In the genomic region with DNA sequence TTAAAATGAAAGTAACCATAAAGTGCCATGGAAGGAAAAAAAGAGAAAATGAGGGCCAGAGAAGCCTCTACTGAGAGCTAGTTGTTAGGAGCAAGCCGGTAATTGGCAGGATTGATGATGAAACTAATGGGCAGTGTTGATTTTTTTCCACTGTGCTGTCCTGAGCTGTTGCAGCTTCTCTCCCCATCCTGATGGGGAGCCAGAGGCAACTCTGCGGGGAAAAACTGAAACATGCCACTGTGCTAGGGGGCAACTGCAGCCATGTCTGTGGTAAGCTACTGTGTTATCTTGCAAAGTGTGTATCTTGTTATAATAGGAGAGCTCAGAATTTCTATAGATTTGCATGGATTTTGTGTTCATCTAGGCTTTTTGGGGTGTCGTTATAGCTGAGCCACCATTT, we compare ENCODE assay signal across 1 cellular context.
TF ChIP-seq lines count a peak whose summit lies in the region.

No MANE protein-coding gene starts in this region.

TF ChIP-seq in GM23338, 12 proteins besides CTCF, POLR2A, EP300 and RAD21 (continued from another document):
- TF ChIP-seq, protein P1, sequence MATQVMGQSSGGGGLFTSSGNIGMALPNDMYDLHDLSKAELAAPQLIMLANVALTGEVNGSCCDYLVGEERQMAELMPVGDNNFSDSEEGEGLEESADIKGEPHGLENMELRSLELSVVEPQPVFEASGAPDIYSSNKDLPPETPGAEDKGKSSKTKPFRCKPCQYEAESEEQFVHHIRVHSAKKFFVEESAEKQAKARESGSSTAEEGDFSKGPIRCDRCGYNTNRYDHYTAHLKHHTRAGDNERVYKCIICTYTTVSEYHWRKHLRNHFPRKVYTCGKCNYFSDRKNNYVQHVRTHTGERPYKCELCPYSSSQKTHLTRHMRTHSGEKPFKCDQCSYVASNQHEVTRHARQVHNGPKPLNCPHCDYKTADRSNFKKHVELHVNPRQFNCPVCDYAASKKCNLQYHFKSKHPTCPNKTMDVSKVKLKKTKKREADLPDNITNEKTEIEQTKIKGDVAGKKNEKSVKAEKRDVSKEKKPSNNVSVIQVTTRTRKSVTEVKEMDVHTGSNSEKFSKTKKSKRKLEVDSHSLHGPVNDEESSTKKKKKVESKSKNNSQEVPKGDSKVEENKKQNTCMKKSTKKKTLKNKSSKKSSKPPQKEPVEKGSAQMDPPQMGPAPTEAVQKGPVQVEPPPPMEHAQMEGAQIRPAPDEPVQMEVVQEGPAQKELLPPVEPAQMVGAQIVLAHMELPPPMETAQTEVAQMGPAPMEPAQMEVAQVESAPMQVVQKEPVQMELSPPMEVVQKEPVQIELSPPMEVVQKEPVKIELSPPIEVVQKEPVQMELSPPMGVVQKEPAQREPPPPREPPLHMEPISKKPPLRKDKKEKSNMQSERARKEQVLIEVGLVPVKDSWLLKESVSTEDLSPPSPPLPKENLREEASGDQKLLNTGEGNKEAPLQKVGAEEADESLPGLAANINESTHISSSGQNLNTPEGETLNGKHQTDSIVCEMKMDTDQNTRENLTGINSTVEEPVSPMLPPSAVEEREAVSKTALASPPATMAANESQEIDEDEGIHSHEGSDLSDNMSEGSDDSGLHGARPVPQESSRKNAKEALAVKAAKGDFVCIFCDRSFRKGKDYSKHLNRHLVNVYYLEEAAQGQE (IDR thresholded peaks at IDR 0.05; ENCODE audit: unreplicated experiment): no peak
- TF ChIP-seq, protein P2, sequence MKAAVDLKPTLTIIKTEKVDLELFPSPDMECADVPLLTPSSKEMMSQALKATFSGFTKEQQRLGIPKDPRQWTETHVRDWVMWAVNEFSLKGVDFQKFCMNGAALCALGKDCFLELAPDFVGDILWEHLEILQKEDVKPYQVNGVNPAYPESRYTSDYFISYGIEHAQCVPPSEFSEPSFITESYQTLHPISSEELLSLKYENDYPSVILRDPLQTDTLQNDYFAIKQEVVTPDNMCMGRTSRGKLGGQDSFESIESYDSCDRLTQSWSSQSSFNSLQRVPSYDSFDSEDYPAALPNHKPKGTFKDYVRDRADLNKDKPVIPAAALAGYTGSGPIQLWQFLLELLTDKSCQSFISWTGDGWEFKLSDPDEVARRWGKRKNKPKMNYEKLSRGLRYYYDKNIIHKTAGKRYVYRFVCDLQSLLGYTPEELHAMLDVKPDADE (IDR thresholded peaks at IDR 0.05): no peak
- TF ChIP-seq JUNB (IDR thresholded peaks at IDR 0.05; ENCODE audit: unreplicated experiment) (no peak), POLR2AphosphoS5 (IDR thresholded peaks at IDR 0.05; ENCODE audit: low read depth) (no peak), EZH2phosphoT487 (IDR thresholded peaks at IDR 0.05; ENCODE audit: unreplicated experiment) (no peak), ZNF462 (CRISPR knock-in tag; IDR thresholded peaks at IDR 0.05) (no peak)
